ENCODE assay signal across 1 cellular context in the genomic region with DNA sequence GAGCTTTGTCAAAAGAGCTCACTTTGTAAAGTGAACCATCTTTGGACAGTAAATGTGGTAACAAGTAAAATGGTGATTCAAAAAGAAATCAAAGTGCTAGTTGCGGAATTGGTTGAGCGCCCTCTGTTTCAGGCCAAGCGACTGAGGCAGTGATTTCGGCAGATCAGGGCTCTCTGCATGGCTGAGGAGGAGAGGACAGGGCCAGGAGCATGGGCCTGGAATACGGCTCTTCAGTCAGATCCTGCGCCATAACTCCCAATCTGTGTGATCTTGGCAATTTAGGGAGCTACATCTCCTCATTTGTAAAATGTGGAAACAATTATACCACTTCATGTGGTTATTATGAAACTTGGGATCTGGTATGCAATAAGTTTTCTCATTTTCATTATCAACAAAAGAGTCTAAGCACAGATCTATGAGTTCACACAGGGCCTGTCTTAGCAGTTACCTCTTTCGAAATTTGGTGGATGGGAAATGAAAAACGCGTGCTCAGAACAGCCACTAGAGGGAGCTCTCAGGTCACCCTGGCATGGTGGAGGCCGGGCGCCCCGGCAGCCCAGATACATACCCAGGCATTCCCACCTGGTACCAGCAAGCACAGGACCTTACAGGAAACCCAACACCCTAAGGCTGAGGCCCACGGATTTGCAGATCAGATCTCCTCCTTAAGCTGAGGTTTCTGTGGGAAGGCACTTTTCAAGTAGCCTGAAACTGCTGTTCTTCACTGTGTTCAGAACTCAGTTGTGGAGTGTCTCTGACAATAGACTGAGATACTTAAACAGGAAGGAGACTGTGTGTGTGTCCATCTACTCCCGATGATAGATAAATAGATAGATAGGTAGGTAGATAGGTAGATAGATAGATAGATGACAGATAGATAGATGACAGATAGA.
TF ChIP-seq lines count a peak whose summit lies in the region.

No MANE protein-coding gene starts in this region.

TF ChIP-seq in IMR-90, 13 proteins besides CTCF, POLR2A, EP300 and RAD21 (continued from another document):
- TF ChIP-seq SMC3 (IDR thresholded peaks at IDR 0.05; ENCODE audit: low read depth, low read length): peak; percentile 59
